8 cellular contexts compared by ENCODE assay signal in the genomic region with DNA sequence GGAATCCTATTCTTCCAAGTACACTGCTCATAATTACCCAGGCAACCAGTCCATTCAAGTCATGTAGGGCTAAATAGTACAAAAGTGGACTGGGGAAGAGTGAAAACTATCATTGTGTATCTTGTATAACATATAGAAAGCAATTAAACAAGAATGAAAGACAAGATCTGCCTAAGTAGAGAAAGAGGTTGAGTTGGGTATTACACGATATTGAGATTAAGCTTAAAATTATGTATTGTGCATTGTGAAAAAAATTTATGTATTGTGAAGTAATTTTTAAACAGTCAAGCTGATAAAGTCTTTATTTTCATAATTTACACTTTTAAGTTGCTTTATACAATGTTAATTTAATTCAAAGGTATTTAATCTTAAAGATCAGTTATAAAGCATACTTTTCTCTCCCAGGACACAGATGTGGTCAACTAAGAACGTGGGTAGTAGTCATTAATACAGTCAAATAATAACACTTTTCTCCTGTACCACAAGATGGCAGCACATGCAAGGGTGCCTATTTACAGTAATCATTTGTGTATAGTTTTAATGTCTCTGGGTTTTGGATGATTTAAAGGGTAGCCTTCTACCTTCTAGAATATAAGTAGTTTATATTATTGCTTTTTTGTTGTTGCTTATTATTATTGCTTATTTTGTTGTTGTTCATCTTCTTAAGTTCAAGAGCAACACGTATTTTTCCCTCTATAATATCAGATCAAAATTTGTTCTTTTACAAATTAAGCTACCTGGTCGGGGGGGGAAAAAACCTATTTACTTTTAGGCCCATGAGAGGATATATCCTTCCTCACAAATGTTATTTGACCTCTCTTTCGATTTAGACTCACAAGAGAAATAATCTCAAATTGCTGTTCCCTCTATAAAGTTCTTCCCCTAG. TPM values are rescaled to one million over a fixed set of nuclear protein-coding genes. Genes with fewer than 3 reads are reported as not detected.
DNase-seq lines count a peak whose midpoint lies in the region; ATAC-seq and TF ChIP-seq lines count a peak whose summit lies in the region.

No MANE protein-coding gene starts in this region.

- no peak for TF ChIP-seq POLR2A in ovary (IDR thresholded peaks at IDR 0.05)

- DNase-seq in Caki2 (ENCODE audit: low read depth) (peak; percentile 16), NCI-H2196 (lab: John Stamatoyannopoulos, UW; ENCODE audit: unreplicated experiment) (peak; percentile 14), foreskin fibroblast (peak; percentile 33 to 81), ovary (peak in 3 of 5 donors; percentile 27 to 36 (median 31))
- peak; percentile 4 to 6 for DNase-seq in activated CD4-positive, alpha-beta T cell treated with anti-CD3 and anti-CD28 coated beads, Interleukin-2, amount 50 U/mL, for 4 hours
- DNase-seq in activated T-helper 2 cell treated with anti-CD3 and anti-CD28 coated beads, Interferon-gamma antibody, Interleukin-2, Interleukin-4, amounts not matched to agents 10 μg/mL and 5 μg/mL and 100 μg/mL, durations not matched to agents 14 hours and 24 hours and 36 hours (ENCODE audit: low spot score) = no peak

- H3K27ac ChIP-seq in ovary = no peak overlapping the region

- no peak for TF ChIP-seq EP300 in ovary (IDR thresholded peaks at IDR 0.05)

- intact Hi-C loops in ovary (cut with DNase I) = loop anchor here in 2 of 4 donors (5.0 to 10.0 kb wide), 2 partner anchors 149 to 152 kb away; no protein-coding TSS in a partner anchor
- intact Hi-C loops in activated T-helper 2 cell treated with anti-CD3 and anti-CD28 coated beads, Interferon-gamma antibody, Interleukin-2, Interleukin-4, amounts not matched to agents 10 μg/mL and 5 μg/mL and 100 μg/mL, durations not matched to agents 14 hours and 24 hours and 36 hours (cut with micrococcal nuclease) = loop anchor here (1.0 to 5.0 kb wide), 2 partner anchors 222 to 863 kb away; no protein-coding TSS in a partner anchor

- no peaks in the 10 kb centered on the region for H3K9me3 ChIP-seq in ovary

- no peaks in the 10 kb centered on the region for H3K27me3 Mint-ChIP-seq in activated T-helper 2 cell treated with anti-CD3 and anti-CD28 coated beads, Interferon-gamma antibody, Interleukin-2, Interleukin-4, amounts not matched to agents 10 μg/mL and 5 μg/mL and 100 μg/mL, durations not matched to agents 14 hours and 24 hours and 36 hours (ENCODE audit: low read depth)

- no peaks in the 10 kb centered on the region for H3K4me1 Mint-ChIP-seq in activated T-helper 2 cell treated with anti-CD3 and anti-CD28 coated beads, Interferon-gamma antibody, Interleukin-2, Interleukin-4, amounts not matched to agents 10 μg/mL and 5 μg/mL and 100 μg/mL, durations not matched to agents 14 hours and 24 hours and 36 hours (ENCODE audit: low read depth)

- TF ChIP-seq CTCF in foreskin fibroblast (IDR thresholded peaks at IDR 0.05; ENCODE audit: low read depth, low read length) = peak; percentile 63
- peak; percentile 39 to 71 (median 53) for TF ChIP-seq CTCF in ovary (IDR thresholded peaks at IDR 0.05)

- in situ Hi-C loops in Caki2 (cut with HindIII; ENCODE audit: low pct_unique_long_range_greater_than_20kb, low sequenced_read_pairs) = no loop called here

- H3K4me3 ChIP-seq in foreskin fibroblast (ENCODE audit: low read depth in 1 of 2, low read length in 2 of 2) (no peak overlapping the region), ovary (no peak overlapping the region)

- ATAC-seq in GM18870 (IDR thresholded peaks at IDR 0.05; ENCODE audit: unreplicated experiment) = peak; percentile 95
- peak; percentile 90 for ATAC-seq in HG03039 (IDR thresholded peaks at IDR 0.05; ENCODE audit: unreplicated experiment)

- H3K4me3 Mint-ChIP-seq in activated T-helper 2 cell treated with anti-CD3 and anti-CD28 coated beads, Interferon-gamma antibody, Interleukin-2, Interleukin-4, amounts not matched to agents 10 μg/mL and 5 μg/mL and 100 μg/mL, durations not matched to agents 14 hours and 24 hours and 36 hours (ENCODE audit: low read depth) = no peak overlapping the region

- no peaks in the 10 kb centered on the region for H3K36me3 ChIP-seq in ovary

- H3K9me3 Mint-ChIP-seq in activated T-helper 2 cell treated with anti-CD3 and anti-CD28 coated beads, Interferon-gamma antibody, Interleukin-2, Interleukin-4, amounts not matched to agents 10 μg/mL and 5 μg/mL and 100 μg/mL, durations not matched to agents 14 hours and 24 hours and 36 hours = no peaks in the 10 kb centered on the region

- 26 to 50% (median 37%) methylated on average over 5 of the region's 5 CpGs for WGBS in ovary, 3 donors

- H3K27ac Mint-ChIP-seq in activated T-helper 2 cell treated with anti-CD3 and anti-CD28 coated beads, Interferon-gamma antibody, Interleukin-2, Interleukin-4, amounts not matched to agents 10 μg/mL and 5 μg/mL and 100 μg/mL, durations not matched to agents 14 hours and 24 hours and 36 hours = no peak overlapping the region

- H3K4me1 ChIP-seq in ovary (ENCODE audit: insufficient read depth) = no peaks in the 10 kb centered on the region

- no peaks in the 10 kb centered on the region for H3K36me3 Mint-ChIP-seq in activated T-helper 2 cell treated with anti-CD3 and anti-CD28 coated beads, Interferon-gamma antibody, Interleukin-2, Interleukin-4, amounts not matched to agents 10 μg/mL and 5 μg/mL and 100 μg/mL, durations not matched to agents 14 hours and 24 hours and 36 hours (ENCODE audit: low read depth)

- H3K27me3 ChIP-seq in ovary = no peaks in the 10 kb centered on the region

RNA-seq across cellular contexts. Expression of gene SLC27A6, which starts 59.8 kb away (rescaled TPM):
- total RNA-seq in Caki2 (2014; rRNA removed; shearing (Covaris generic); ENCODE audit: low replicate concordance) = not detected in 2 replicates
- 10 to 100 TPM in 3 of 7 donors, 1 to 10 TPM in 4; 4.8 to 22.2 (median 9.7) TPM for total RNA-seq in ovary
- 1 to 10 TPM; 5.2 to 7.2 TPM for polyA plus RNA-seq in ovary
- not detected in 2 replicates for total RNA-seq in activated T-helper 2 cell treated with anti-CD3 and anti-CD28 coated beads, Interferon-gamma antibody, Interleukin-2, Interleukin-4, amounts not matched to agents 10 μg/mL and 5 μg/mL and 100 μg/mL, durations not matched to agents 14 hours and 24 hours and 36 hours
